Comparison of ENCODE assay signal across 26 cellular contexts in genomic region chr3:159151130-159151529, GRCh38.
"Had no signal": no experiment of that assay in that cellular context is flagged by ENCODE, and none has a peak within 500 bp of the region (broad histone marks: within the 10 kb centered on the region; RNA-seq: fewer than 3 reads in every experiment).

No MANE protein-coding gene starts in this region.

- ATAC-seq: activated naive CD4-positive, alpha-beta T cell treated with anti-CD3 and anti-CD28 coated beads, Interleukin-2, amount 50 U/mL, for 72 hours; activated T-cell treated with anti-CD3 and anti-CD28 coated beads, Interleukin-2, amount 50 U/mL, for 4 hours; Panc1; T-cell had no signal

- H3K27me3 ChIP-seq: brain microvascular endothelial cell, cardiac muscle cell had no signal

- H3K4me3 ChIP-seq: cardiac muscle cell had no signal

- H3K4me1 Mint-ChIP-seq: activated CD4-positive, alpha-beta T cell treated with anti-CD3 and anti-CD28 coated beads, Interleukin-2, amount 10 ng/mL, durations not matched to agents 7 days and 5 days; T-cell had no signal

- H3K27ac ChIP-seq: brain microvascular endothelial cell, cardiac muscle cell, RWPE1, VCaP had no signal

- H3K36me3 Mint-ChIP-seq: activated CD4-positive, alpha-beta memory T cell treated with anti-CD3 and anti-CD28 coated beads for 36 hours; activated naive CD4-positive, alpha-beta T cell treated with anti-CD3 and anti-CD28 coated beads, Interleukin-2, amount 50 U/mL, for 72 hours; T-cell had no signal

- DNase-seq: activated CD4-positive, alpha-beta memory T cell treated with anti-CD3 and anti-CD28 coated beads for 36 hours; activated CD4-positive, alpha-beta T cell treated with anti-CD3 and anti-CD28 coated beads, Interleukin-2, amount 10 ng/mL, durations not matched to agents 7 days and 5 days; activated CD4-positive, CD25-positive, alpha-beta regulatory T cell; activated CD8-positive, alpha-beta memory T cell treated with anti-CD3 and anti-CD28 coated beads for 24 hours; activated effector memory CD4-positive, alpha-beta T cell treated with anti-CD3 and anti-CD28 coated beads, Interleukin-2, amount 50 U/mL, for 16 hours; activated naive CD4-positive, alpha-beta T cell treated with Interleukin-2 at 50 U/mL for 16 hours; activated T-cell treated with anti-CD3 and anti-CD28 coated beads, Interleukin-2, amount 50 U/mL, for 4 hours; brain microvascular endothelial cell; Karpas-422; MM.1S; NCI-H1105; NCI-H1436; NCI-H1694 treated with DMSO at 0.1 percent for 48 hours; NCI-H2029 treated with DMSO at 0.1 percent for 48 hours; NCI-H345; NCI-H510A; NCI-H526 treated with DMSO at 0.1 percent for 48 hours; NCI-H82; SHP77 treated with DMSO at 0.1 percent for 48 hours; T-cell; T-helper 2 cell had no signal

- H3K4me3 Mint-ChIP-seq: activated CD4-positive, alpha-beta memory T cell treated with anti-CD3 and anti-CD28 coated beads for 36 hours; activated CD4-positive, alpha-beta T cell treated with anti-CD3 and anti-CD28 coated beads, Interleukin-2, amount 10 ng/mL, durations not matched to agents 7 days and 5 days; activated T-cell treated with anti-CD3 and anti-CD28 coated beads, Interleukin-2, amount 50 U/mL, for 4 hours; T-cell had no signal

- H3K27me3 Mint-ChIP-seq: activated CD4-positive, alpha-beta memory T cell treated with anti-CD3 and anti-CD28 coated beads for 36 hours; activated CD4-positive, alpha-beta T cell treated with anti-CD3 and anti-CD28 coated beads, Interleukin-2, amount 10 ng/mL, durations not matched to agents 7 days and 5 days; T-cell had no signal

- H3K27ac Mint-ChIP-seq: activated CD4-positive, alpha-beta memory T cell treated with anti-CD3 and anti-CD28 coated beads for 36 hours; activated CD4-positive, alpha-beta T cell treated with anti-CD3 and anti-CD28 coated beads, Interleukin-2, amount 10 ng/mL, durations not matched to agents 7 days and 5 days; activated naive CD4-positive, alpha-beta T cell treated with anti-CD3 and anti-CD28 coated beads, Interleukin-2, amount 50 U/mL, for 72 hours; T-cell had no signal

- H3K36me3 ChIP-seq: brain microvascular endothelial cell, cardiac muscle cell had no signal

- H3K9me3 Mint-ChIP-seq: activated CD4-positive, alpha-beta memory T cell treated with anti-CD3 and anti-CD28 coated beads for 36 hours; activated CD4-positive, alpha-beta T cell treated with anti-CD3 and anti-CD28 coated beads, Interleukin-2, amount 10 ng/mL, durations not matched to agents 7 days and 5 days; activated T-cell treated with anti-CD3 and anti-CD28 coated beads, Interleukin-2, amount 50 U/mL, for 4 hours; T-cell had no signal
